Comparison of ENCODE assay signal across 1 cellular context in the genomic region with DNA sequence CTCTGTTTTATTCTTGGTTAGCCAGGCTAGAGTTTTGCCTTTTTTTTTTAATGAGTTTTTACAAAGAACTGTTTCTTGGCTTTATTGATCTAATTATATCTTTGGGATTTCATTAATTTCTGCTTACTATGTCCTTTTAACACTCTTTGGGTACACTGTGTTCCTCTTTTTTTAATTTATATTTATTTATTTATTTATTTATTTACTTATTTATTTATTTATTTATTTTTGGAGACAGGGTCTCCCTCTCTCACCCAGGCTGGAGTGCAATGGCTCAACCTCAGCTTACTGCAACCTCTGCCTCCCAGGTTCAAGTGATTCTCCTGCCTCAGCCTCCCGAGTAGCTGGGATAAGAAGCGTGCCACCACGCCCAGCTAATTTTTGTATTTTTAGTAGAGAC.
TF ChIP-seq lines count a peak whose summit lies in the region.

No MANE protein-coding gene starts in this region.

TF ChIP-seq in HEK293, 187 proteins besides CTCF, POLR2A, EP300 and RAD21 (continued from another document):
- TF ChIP-seq ZBTB8A (tag by site-specific recombination; IDR thresholded peaks at IDR 0.05) (peak; percentile 77), ZNF140 (tag by site-specific recombination; IDR thresholded peaks at IDR 0.05) (peak; percentile 82), ZNF791 (tag by site-specific recombination; IDR thresholded peaks at IDR 0.05) (0 out of 2 replicates have a peak, but pooled peaks have one; percentile 57), ZNF521 (tag by site-specific recombination; IDR thresholded peaks at IDR 0.05) (no peak), ZNF596 (tag by site-specific recombination; IDR thresholded peaks at IDR 0.05) (no peak), ZNF202 (tag by site-specific recombination; IDR thresholded peaks at IDR 0.05; ENCODE audit: borderline replicate concordance) (peak; percentile 92), KLF8 (tag by site-specific recombination; IDR thresholded peaks at IDR 0.05) (no peak), ZNF214 (tag by site-specific recombination; IDR thresholded peaks at IDR 0.05; ENCODE audit: borderline replicate concordance) (no peak), KLF10 (tag by site-specific recombination; IDR thresholded peaks at IDR 0.05) (no peak), ZNF629 (tag by site-specific recombination; IDR thresholded peaks at IDR 0.05) (peak; percentile 40; the same call in 1 of the 2 replicates), ZNF558 (tag by site-specific recombination; IDR thresholded peaks at IDR 0.05) (peak; percentile 70; the same call in 1 of the 2 replicates)
- TF ChIP-seq, protein P1, sequence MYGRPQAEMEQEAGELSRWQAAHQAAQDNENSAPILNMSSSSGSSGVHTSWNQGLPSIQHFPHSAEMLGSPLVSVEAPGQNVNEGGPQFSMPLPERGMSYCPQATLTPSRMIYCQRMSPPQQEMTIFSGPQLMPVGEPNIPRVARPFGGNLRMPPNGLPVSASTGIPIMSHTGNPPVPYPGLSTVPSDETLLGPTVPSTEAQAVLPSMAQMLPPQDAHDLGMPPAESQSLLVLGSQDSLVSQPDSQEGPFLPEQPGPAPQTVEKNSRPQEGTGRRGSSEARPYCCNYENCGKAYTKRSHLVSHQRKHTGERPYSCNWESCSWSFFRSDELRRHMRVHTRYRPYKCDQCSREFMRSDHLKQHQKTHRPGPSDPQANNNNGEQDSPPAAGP (tag by site-specific recombination; IDR thresholded peaks at IDR 0.05) = no peak
- TF ChIP-seq, protein P2, sequence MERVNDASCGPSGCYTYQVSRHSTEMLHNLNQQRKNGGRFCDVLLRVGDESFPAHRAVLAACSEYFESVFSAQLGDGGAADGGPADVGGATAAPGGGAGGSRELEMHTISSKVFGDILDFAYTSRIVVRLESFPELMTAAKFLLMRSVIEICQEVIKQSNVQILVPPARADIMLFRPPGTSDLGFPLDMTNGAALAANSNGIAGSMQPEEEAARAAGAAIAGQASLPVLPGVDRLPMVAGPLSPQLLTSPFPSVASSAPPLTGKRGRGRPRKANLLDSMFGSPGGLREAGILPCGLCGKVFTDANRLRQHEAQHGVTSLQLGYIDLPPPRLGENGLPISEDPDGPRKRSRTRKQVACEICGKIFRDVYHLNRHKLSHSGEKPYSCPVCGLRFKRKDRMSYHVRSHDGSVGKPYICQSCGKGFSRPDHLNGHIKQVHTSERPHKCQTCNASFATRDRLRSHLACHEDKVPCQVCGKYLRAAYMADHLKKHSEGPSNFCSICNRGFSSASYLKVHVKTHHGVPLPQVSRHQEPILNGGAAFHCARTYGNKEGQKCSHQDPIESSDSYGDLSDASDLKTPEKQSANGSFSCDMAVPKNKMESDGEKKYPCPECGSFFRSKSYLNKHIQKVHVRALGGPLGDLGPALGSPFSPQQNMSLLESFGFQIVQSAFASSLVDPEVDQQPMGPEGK (tag by site-specific recombination; IDR thresholded peaks at IDR 0.05) = no peak
- TF ChIP-seq, protein P3, sequence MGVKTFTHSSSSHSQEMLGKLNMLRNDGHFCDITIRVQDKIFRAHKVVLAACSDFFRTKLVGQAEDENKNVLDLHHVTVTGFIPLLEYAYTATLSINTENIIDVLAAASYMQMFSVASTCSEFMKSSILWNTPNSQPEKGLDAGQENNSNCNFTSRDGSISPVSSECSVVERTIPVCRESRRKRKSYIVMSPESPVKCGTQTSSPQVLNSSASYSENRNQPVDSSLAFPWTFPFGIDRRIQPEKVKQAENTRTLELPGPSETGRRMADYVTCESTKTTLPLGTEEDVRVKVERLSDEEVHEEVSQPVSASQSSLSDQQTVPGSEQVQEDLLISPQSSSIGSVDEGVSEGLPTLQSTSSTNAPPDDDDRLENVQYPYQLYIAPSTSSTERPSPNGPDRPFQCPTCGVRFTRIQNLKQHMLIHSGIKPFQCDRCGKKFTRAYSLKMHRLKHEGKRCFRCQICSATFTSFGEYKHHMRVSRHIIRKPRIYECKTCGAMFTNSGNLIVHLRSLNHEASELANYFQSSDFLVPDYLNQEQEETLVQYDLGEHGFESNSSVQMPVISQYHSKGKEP (tag by site-specific recombination; IDR thresholded peaks at IDR 0.05) = no peak
- TF ChIP-seq, protein P4, sequence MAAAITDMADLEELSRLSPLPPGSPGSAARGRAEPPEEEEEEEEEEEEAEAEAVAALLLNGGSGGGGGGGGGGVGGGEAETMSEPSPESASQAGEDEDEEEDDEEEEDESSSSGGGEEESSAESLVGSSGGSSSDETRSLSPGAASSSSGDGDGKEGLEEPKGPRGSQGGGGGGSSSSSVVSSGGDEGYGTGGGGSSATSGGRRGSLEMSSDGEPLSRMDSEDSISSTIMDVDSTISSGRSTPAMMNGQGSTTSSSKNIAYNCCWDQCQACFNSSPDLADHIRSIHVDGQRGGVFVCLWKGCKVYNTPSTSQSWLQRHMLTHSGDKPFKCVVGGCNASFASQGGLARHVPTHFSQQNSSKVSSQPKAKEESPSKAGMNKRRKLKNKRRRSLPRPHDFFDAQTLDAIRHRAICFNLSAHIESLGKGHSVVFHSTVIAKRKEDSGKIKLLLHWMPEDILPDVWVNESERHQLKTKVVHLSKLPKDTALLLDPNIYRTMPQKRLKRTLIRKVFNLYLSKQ (tag by site-specific recombination; IDR thresholded peaks at IDR 0.05; ENCODE audit: borderline replicate concordance) = 0 out of 2 replicates have a peak, but pooled peaks have one; percentile 51
